In genomic region chr5:74636149-74636548, GRCh38 we compare ENCODE assay signal across 20 cellular contexts. TPM values are rescaled to one million over a fixed set of nuclear protein-coding genes. Genes with fewer than 3 reads are reported as not detected.
DNase-seq lines count a peak whose midpoint lies in the region; ATAC-seq, FAIRE-seq and TF ChIP-seq lines count a peak whose summit lies in the region.
"Had no signal": no experiment of that assay in that cellular context is flagged by ENCODE, and none has a peak within 500 bp of the region (broad histone marks: within the 10 kb centered on the region; RNA-seq: fewer than 3 reads in every experiment).

No MANE protein-coding gene starts in this region.

- peaks cover 0 to 4% (median 0%) of the 10 kb centered on the region in 5 experiments for H3K9me3 Mint-ChIP-seq in brain
- H3K9me3 Mint-ChIP-seq in nephron, result no peaks in the 10 kb centered on the region

- TF ChIP-seq CTCF in HepG2 (CRISPR knock-in tag; IDR thresholded peaks at IDR 0.05) (no peak), right lobe of liver (IDR thresholded peaks at IDR 0.05) (no peak), brain (conservative IDR thresholded peaks at IDR 0.05) (no peak), nephron (IDR thresholded peaks at IDR 0.05; ENCODE audit: unreplicated experiment in 3 of 3) (no peak), GM20000 (IDR thresholded peaks at IDR 0.05; ENCODE audit: extremely low read depth, missing control alignments) (no peak)

- H3K4me1 ChIP-seq in HepG2 (ENCODE audit: insufficient read depth, low read length), result peaks cover 67% of the 10 kb centered on the region
- peaks cover 0 to 17% (median 1%) of the 10 kb centered on the region in 4 donors for H3K4me1 ChIP-seq in right lobe of liver

- TF ChIP-seq EP300 in HepG2 (IDR thresholded peaks at IDR 0.05; ENCODE audit: low read depth in 2 of 2, low read length in 2 of 2), result no peak
- TF ChIP-seq EP300 in HepG2 (CRISPR knock-in tag; IDR thresholded peaks at IDR 0.05; ENCODE audit: borderline replicate concordance), result no peak

- H3K36me3 Mint-ChIP-seq in brain (peaks cover 67% of the 10 kb centered on the region), nephron (ENCODE audit: low read depth) (peaks cover 68% of the 10 kb centered on the region)

- no TSS peak for BruUV-seq in HepG2 (replicated peaks; lab: Mats Ljungman, UMichigan)

- intact Hi-C loops in HepG2 (cut with micrococcal nuclease; ENCODE audit: unreplicated experiment) (no loop called here), right lobe of liver (cut with DNase I) (no loop called here)

- peaks cover 90% of the 10 kb centered on the region for H3K79me2 ChIP-seq in HepG2 (ENCODE audit: insufficient read depth, low read length)

- no peak overlapping the region for H3K9ac ChIP-seq in HepG2 (ENCODE audit: insufficient read depth, low read depth, low read length)
- H3K9ac ChIP-seq: BLaER1 treated with 17β-estradiol and CSF1 and Interleukin-3, amounts not matched to agents 10 nM and 100 nM had no signal

- DNase-seq in HepG2 (ENCODE audit: low spot score) (no peak), right lobe of liver (no peak), GM20000 (ENCODE audit: low spot score) (no peak), EL (no peak)
- no peak for DNase-seq in activated CD4-positive, alpha-beta T cell treated with anti-CD3 and anti-CD28 coated beads, Interleukin-2, amount 50 U/mL, for 1 hour
- DNase-seq: DMS153, H7, MV-4-11, NCI-H1417, NCI-H187 treated with DMSO at 0.1 percent for 48 hours, NCI-H446 treated with DMSO at 0.1 percent for 48 hours, NCI-H748 treated with DMSO at 0.1 percent for 48 hours had no signal

- TF ChIP-seq RAD21 in HepG2 (CRISPR knock-in tag; IDR thresholded peaks at IDR 0.05), result no peak

- H3K4me3 Mint-ChIP-seq in brain (peak overlapping the region; percentile 85 to 96 (median 92)), nephron (peak overlapping the region; percentile 92 to 98 (median 96))

- POLR2A ChIA-PET in HepG2 (lab: Yijun Ruan, JAX), result interaction anchor here (0.9 to 1.2 kb wide), 3 partner anchors 11 to 220 kb away, joined by 3 read pairs; no protein-coding TSS in a partner anchor

- H2AFZ ChIP-seq in HepG2 (ENCODE audit: low read length), result no peak overlapping the region

- peak overlapping the region; percentile 40 for H3K4me2 ChIP-seq in HepG2 (ENCODE audit: low read depth, low read length)

- in situ Hi-C loops in HepG2 (cut with HindIII; ENCODE audit: extremely low pct_ligation_motif_present, low pct_unique_long_range_greater_than_20kb), result loop anchor here (5.0 kb wide), 2 partner anchors 54 to 134 kb away; no protein-coding TSS in a partner anchor

- TF ChIP-seq POLR2A in HepG2 (IDR thresholded peaks at IDR 0.05; ENCODE audit: insufficient read depth in 1 of 2, low read depth in 2 of 2, low read length in 2 of 2), result no peak
- no peak for TF ChIP-seq POLR2A in right lobe of liver (IDR thresholded peaks at IDR 0.05)

- H3K27ac ChIP-seq in HepG2 (ENCODE audit: extremely low read length, insufficient read depth, low read length) (no peak overlapping the region), right lobe of liver (no peak overlapping the region)
- H3K27ac ChIP-seq: A549; BLaER1 treated with 17β-estradiol and CSF1 and Interleukin-3, amounts not matched to agents 10 nM and 100 nM; SJSA1 had no signal

- no peak for FAIRE-seq in HepG2 (lab: Jason Lieb, UNC)
- FAIRE-seq: A549, GM19239, HTR-8/SVneo had no signal

- CTCF ChIA-PET in HepG2 (lab: Yijun Ruan, JAX; ENCODE audit: low intra/inter-chr PET ratio, low total read pairs), result no interaction called here

- peaks cover 82% of the 10 kb centered on the region for H4K20me1 ChIP-seq in HepG2 (ENCODE audit: insufficient read depth, low read length)

- peaks cover 23% of the 10 kb centered on the region for H3K27me3 Mint-ChIP-seq in brain
- H3K27me3 Mint-ChIP-seq in nephron (ENCODE audit: low read depth), result no peaks in the 10 kb centered on the region

- ATAC-seq in HepG2, result no peak
- no peak for ATAC-seq in right lobe of liver
- no peak for ATAC-seq in GM19023 (IDR thresholded peaks at IDR 0.05; ENCODE audit: unreplicated experiment)
- ATAC-seq: A549 had no signal

- H3K36me3 ChIP-seq in HepG2 (replicated peaks in 1 of 2; ENCODE audit: control insufficient read depth in 1 of 2, insufficient read depth in 2 of 2, low read length in 2 of 2), result peaks cover 28 to 57% of the 10 kb centered on the region in 2 experiments
- peaks cover 0 to 22% (median 5%) of the 10 kb centered on the region in 4 donors for H3K36me3 ChIP-seq in right lobe of liver

- 90% methylated on average over 12 of the region's 12 CpGs for WGBS in HepG2 (ENCODE audit: low lambda C conversion rate)
- WGBS in right lobe of liver (ENCODE audit: insufficient coverage, low coverage, low lambda C conversion rate, missing lambda C conversion rate), result 86% methylated on average over 5 of the region's 12 CpGs

- H3K27me3 ChIP-seq in HepG2 (ENCODE audit: control insufficient read depth in 1 of 2, insufficient read depth in 2 of 2, low read length in 2 of 2), result no peaks in the 10 kb centered on the region; a peak in 2 of 5 replicates
- no peaks in the 10 kb centered on the region for H3K27me3 ChIP-seq in right lobe of liver
- H3K27me3 ChIP-seq: BLaER1 treated with 17β-estradiol and CSF1 and Interleukin-3, amounts not matched to agents 10 nM and 100 nM; SJSA1 had no signal

- H3K4me1 Mint-ChIP-seq in brain (peaks cover 80% of the 10 kb centered on the region), nephron (peaks cover 75% of the 10 kb centered on the region)

- H3K9me3 ChIP-seq in HepG2 (ENCODE audit: low read length) (no peaks in the 10 kb centered on the region), right lobe of liver (no peaks in the 10 kb centered on the region)
- H3K9me3 ChIP-seq: A549, SJSA1 had no signal

- peak overlapping the region in 2 of 3 experiments; percentile 99 to 100; a peak in 4 of 6 replicates for H3K4me3 ChIP-seq in HepG2 (replicated peaks in 1 of 3; ENCODE audit: insufficient read depth in 1 of 3, low read depth in 2 of 3, low read length in 3 of 3)
- no peak overlapping the region for H3K4me3 ChIP-seq in right lobe of liver
- H3K4me3 ChIP-seq: A549, SJSA1 had no signal

- H3K27ac Mint-ChIP-seq in brain, result peak overlapping the region; percentile 34 to 99 (median 94)
- peak overlapping the region in 2 of 3 experiments; percentile 17 to 84 for H3K27ac Mint-ChIP-seq in nephron

TF ChIP-seq in HepG2, 621 proteins besides CTCF, POLR2A, EP300 and RAD21 (continues in another document):
- TF ChIP-seq HNRNPL (IDR thresholded peaks at IDR 0.05; ENCODE audit: low read depth, low read length) (no peak), CEBPB (IDR thresholded peaks at IDR 0.05; ENCODE audit: borderline replicate concordance, low read depth, low read length) (no peak)

RNA-seq across cellular contexts. Expression of gene ENC1, which starts 4.4 kb away (rescaled TPM):
- total RNA-seq in HepG2 (2016; rRNA removed; fragmentation: Illumina TruSeq; extraction: Trizol) (63.8 and 69.9 TPM in 2 replicates), right lobe of liver (1 to 10 TPM; 4.5 to 6.8 (median 5.5) TPM)
- total RNA-seq in HepG2 (2016; cell fraction: cytosol; rRNA removed; fragmentation: Illumina TruSeq; extraction: Trizol; ENCODE audit: low read depth), result 33.8 and 33.9 TPM in 2 replicates
- total RNA-seq in HepG2 (2016; cell fraction: insoluble cytoplasmic fraction; rRNA removed; fragmentation: Illumina TruSeq; extraction: Trizol), result 61.8 and 63.2 TPM in 2 replicates
- total RNA-seq in HepG2 (2016; cell fraction: membrane; rRNA removed; fragmentation: Illumina TruSeq; extraction: Trizol), result 48.4 and 54.2 TPM in 2 replicates
- 60.3 and 63.7 TPM in 2 replicates for total RNA-seq in HepG2 (2016; cell fraction: nucleus; rRNA removed; fragmentation: Illumina TruSeq; extraction: Trizol)
- polyA plus RNA-seq in HepG2 (2011; rRNA removed) (61.6 and 64.4 TPM in 2 replicates), brain (ENCODE audit: insufficient read depth, low read depth, low replicate concordance) (156 TPM)
- 32.3 and 55.9 TPM in 2 replicates for polyA plus RNA-seq in HepG2 (2011; cell fraction: cytosol; rRNA removed)
- 251 and 317 TPM in 2 replicates for polyA plus RNA-seq in HepG2 (2011; cell fraction: nucleus; rRNA removed)
- polyA plus RNA-seq in HepG2 (2012), result 54.2 and 69.2 TPM in 2 replicates
- polyA plus RNA-seq in HepG2 (2016; cell fraction: cytosol; fragmentation: Illumina TruSeq; extraction: Trizol; ENCODE audit: low read depth), result 2.0 and 2.4 TPM in 2 replicates
- polyA plus RNA-seq in HepG2 (2016; cell fraction: insoluble cytoplasmic fraction; fragmentation: Illumina TruSeq; extraction: Trizol; ENCODE audit: low read depth), result 40.2 and 43.8 TPM in 2 replicates
- polyA plus RNA-seq in HepG2 (2016; cell fraction: membrane; fragmentation: Illumina TruSeq; extraction: Trizol; ENCODE audit: low read depth), result 9.1 and 9.2 TPM in 2 replicates
- polyA plus RNA-seq in HepG2 (2016; cell fraction: nucleus; fragmentation: Illumina TruSeq; extraction: Trizol; ENCODE audit: insufficient read depth, low read depth), result 102 and 108 TPM in 2 replicates
- 0.19 and 296 TPM in 2 replicates for polyA minus RNA-seq in HepG2 (2011; rRNA and poly(A)+ RNA removed; ENCODE audit: low replicate concordance)
- 71.8 and 103 TPM in 2 replicates for polyA minus RNA-seq in HepG2 (2011; cell fraction: cytosol; rRNA and poly(A)+ RNA removed)
- polyA minus RNA-seq in HepG2 (2011; cell fraction: nucleus; rRNA and poly(A)+ RNA removed), result 162 and 227 TPM in 2 replicates

RNA-seq across cellular contexts. Expression of gene HEXB, which starts 48.9 kb away (rescaled TPM):
- total RNA-seq in HepG2 (2016; rRNA removed; fragmentation: Illumina TruSeq; extraction: Trizol) (43.7 and 100 TPM in 2 replicates), right lobe of liver (100 to 1,000 TPM in 3 of 6 experiments, 10 to 100 TPM in 3; 67.8 to 174 (median 121) TPM)
- total RNA-seq in HepG2 (2016; cell fraction: cytosol; rRNA removed; fragmentation: Illumina TruSeq; extraction: Trizol; ENCODE audit: low read depth), result 17.8 and 19.0 TPM in 2 replicates
- total RNA-seq in HepG2 (2016; cell fraction: insoluble cytoplasmic fraction; rRNA removed; fragmentation: Illumina TruSeq; extraction: Trizol), result 43.7 and 98.9 TPM in 2 replicates
- total RNA-seq in HepG2 (2016; cell fraction: membrane; rRNA removed; fragmentation: Illumina TruSeq; extraction: Trizol), result 29.3 and 30.7 TPM in 2 replicates
- 77.9 and 100 TPM in 2 replicates for total RNA-seq in HepG2 (2016; cell fraction: nucleus; rRNA removed; fragmentation: Illumina TruSeq; extraction: Trizol)
- polyA plus RNA-seq in HepG2 (2011; rRNA removed) (83.0 and 104 TPM in 2 replicates), brain (ENCODE audit: insufficient read depth, low read depth, low replicate concordance) (33.4 TPM)
- polyA plus RNA-seq in HepG2 (2011; cell fraction: cytosol; rRNA removed), result 53.4 and 70.9 TPM in 2 replicates
- polyA plus RNA-seq in HepG2 (2011; cell fraction: nucleus; rRNA removed), result 34.2 and 37.1 TPM in 2 replicates
- 83.2 and 103 TPM in 2 replicates for polyA plus RNA-seq in HepG2 (2012)
- polyA plus RNA-seq in HepG2 (2016; cell fraction: cytosol; fragmentation: Illumina TruSeq; extraction: Trizol; ENCODE audit: low read depth), result 13.9 and 17.9 TPM in 2 replicates
- 41.8 and 42.7 TPM in 2 replicates for polyA plus RNA-seq in HepG2 (2016; cell fraction: insoluble cytoplasmic fraction; fragmentation: Illumina TruSeq; extraction: Trizol; ENCODE audit: low read depth)
- 23.1 and 23.4 TPM in 2 replicates for polyA plus RNA-seq in HepG2 (2016; cell fraction: membrane; fragmentation: Illumina TruSeq; extraction: Trizol; ENCODE audit: low read depth)
- polyA plus RNA-seq in HepG2 (2016; cell fraction: nucleus; fragmentation: Illumina TruSeq; extraction: Trizol; ENCODE audit: insufficient read depth, low read depth), result 116 and 128 TPM in 2 replicates
- polyA minus RNA-seq in HepG2 (2011; rRNA and poly(A)+ RNA removed; ENCODE audit: low replicate concordance), result 55.9 and 60.1 TPM in 2 replicates
- 39.4 and 45.6 TPM in 2 replicates for polyA minus RNA-seq in HepG2 (2011; cell fraction: cytosol; rRNA and poly(A)+ RNA removed)
- polyA minus RNA-seq in HepG2 (2011; cell fraction: nucleus; rRNA and poly(A)+ RNA removed), result 36.4 and 36.8 TPM in 2 replicates

Comparison
In these comparisons a context has a peak if more than half of its experiments do, and no peak if none do; other contexts are left out.
1. H3K4me3 ChIP-seq: peak in HepG2 (2 of 3); none in right lobe of liver (0 of 3).